ENCODE assay signal across 26 cellular contexts in genomic region chr6:157635388-157636244, GRCh38.
DNase-seq lines count a peak whose midpoint lies in the region; ATAC-seq and TF ChIP-seq lines count a peak whose summit lies in the region.
"Had no signal": no experiment of that assay in that cellular context is flagged by ENCODE, and none has a peak within 500 bp of the region (broad histone marks: within the 10 kb centered on the region; RNA-seq: fewer than 3 reads in every experiment).

No MANE protein-coding gene starts in this region.

- H4K20me1 ChIP-seq in smooth muscle cell (ENCODE audit: low read depth) (no peaks in the 10 kb centered on the region), PC-3 (ENCODE audit: low read length) (no peaks in the 10 kb centered on the region)
- H4K20me1 ChIP-seq: BLaER1 had no signal

- CTCF ChIA-PET in HEK293 (lab: Yijun Ruan, JAX) (no interaction called here), PC-3 (lab: Charles Lee) (no interaction called here)

- H2AFZ ChIP-seq in smooth muscle cell (ENCODE audit: low read depth) = no peak overlapping the region
- H2AFZ ChIP-seq in PC-3 (ENCODE audit: low read length) = no peak overlapping the region

- no TSS peak for BruUV-seq in PC-3 (replicated peaks; lab: Mats Ljungman, UMichigan)

- no peaks in the 10 kb centered on the region for H3K9me2 ChIP-seq in PC-3 (replicated peaks; ENCODE audit: low read length)

- H3K27ac ChIP-seq in HEK293 (ENCODE audit: extremely low read depth, low read depth, low read length) (no peak overlapping the region), smooth muscle cell (ENCODE audit: low read depth) (no peak overlapping the region), PC-3 (ENCODE audit: low read length) (no peak overlapping the region)
- H3K27ac ChIP-seq: BLaER1, body of pancreas, epithelial cell of prostate, foreskin keratinocyte, heart right ventricle, left lung, prostate gland had no signal

- H3K4me3 ChIP-seq in HEK293 (ENCODE audit: low read depth, low read length) (no peak overlapping the region), smooth muscle cell (no peak overlapping the region), PC-3 (ENCODE audit: low read length) (no peak overlapping the region)
- H3K4me3 ChIP-seq: BLaER1, body of pancreas, GM12878, HAP-1, heart right ventricle, left lung, prostate gland had no signal

- WGBS in smooth muscle cell (ENCODE audit: low lambda C conversion rate) = 79% methylated on average over 23 of the region's 23 CpGs

- intact Hi-C loops in PC-3 (cut with micrococcal nuclease) = no loop called here

- H3K79me2 ChIP-seq in smooth muscle cell (ENCODE audit: low read depth) = no peaks in the 10 kb centered on the region
- no peaks in the 10 kb centered on the region for H3K79me2 ChIP-seq in PC-3 (ENCODE audit: low read length)

- ATAC-seq in PC-3 = no peak
- ATAC-seq: activated CD8-positive, alpha-beta T cell treated with anti-CD3 and anti-CD28 coated beads for 36 hours; body of pancreas; foreskin keratinocyte; GM12878; heart right ventricle; left lung had no signal

- H3K9ac ChIP-seq in smooth muscle cell (ENCODE audit: low read depth) = no peak overlapping the region
- H3K9ac ChIP-seq in PC-3 (ENCODE audit: low read length) = no peak overlapping the region
- H3K9ac ChIP-seq: BLaER1 had no signal

- H3K27me3 ChIP-seq in smooth muscle cell (ENCODE audit: low read depth) = no peaks in the 10 kb centered on the region
- no peaks in the 10 kb centered on the region for H3K27me3 ChIP-seq in PC-3 (ENCODE audit: low read length)
- H3K27me3 ChIP-seq: BLaER1, body of pancreas, foreskin keratinocyte, heart right ventricle, left lung had no signal

- no peaks in the 10 kb centered on the region for H3K9me3 ChIP-seq in HEK293 (ENCODE audit: control insufficient read depth, insufficient read depth, low read depth, low read length)
- no peaks in the 10 kb centered on the region for H3K9me3 ChIP-seq in smooth muscle cell (replicated peaks; ENCODE audit: low read depth)
- H3K9me3 ChIP-seq in PC-3 (ENCODE audit: low read length) = no peaks in the 10 kb centered on the region
- H3K9me3 ChIP-seq: BLaER1, body of pancreas, Caco-2, HAP-1, heart right ventricle, left lung, prostate gland had no signal

- DNase-seq in amniotic epithelial cell (ENCODE audit: low read depth) (peak; percentile 60), kidney glomerular epithelial cell (lab: John Stamatoyannopoulos, UW) (peak; percentile 31), smooth muscle cell (lab: John Stamatoyannopoulos, UW; ENCODE audit: unreplicated experiment) (no peak), PC-3 (no peak), NCI-H2227 (lab: John Stamatoyannopoulos, UW; ENCODE audit: unreplicated experiment) (no peak), anterior cingulate cortex (lab: John Stamatoyannopoulos, UW) (no peak)
- DNase-seq: activated CD4-positive, CD25-positive, alpha-beta regulatory T cell; activated CD8-positive, alpha-beta T cell treated with anti-CD3 and anti-CD28 coated beads for 36 hours; activated naive CD8-positive, alpha-beta T cell treated with anti-CD3 and anti-CD28 coated beads, Interleukin-2, amount 10 ng/mL, durations not matched to agents 7 days and 5 days; body of pancreas; Caco-2; heart right ventricle; Kasumi-1; left lung; midbrain; NCI-H187 treated with DMSO at 0.1 percent for 48 hours; NCI-H748 treated with DMSO at 0.1 percent for 48 hours; Right ventricle myocardium superior; T1000 had no signal

- no peak for TF ChIP-seq CTCF in HEK293 (tag by site-specific recombination; IDR thresholded peaks at IDR 0.05)
- no peak for TF ChIP-seq CTCF in smooth muscle cell (IDR thresholded peaks at IDR 0.05; ENCODE audit: borderline replicate concordance, insufficient read depth, poor library complexity, severe bottlenecking)
- no peak for TF ChIP-seq CTCF in PC-3 (conservative IDR thresholded peaks at IDR 0.05; ENCODE audit: low read depth, low read length)

- no peaks in the 10 kb centered on the region for H3F3A ChIP-seq in smooth muscle cell (ENCODE audit: low read depth)
- H3F3A ChIP-seq in PC-3 (ENCODE audit: low read length, unreplicated experiment) = no peaks in the 10 kb centered on the region

- POLR2A ChIA-PET in HEK293 (lab: Yijun Ruan, JAX) = no interaction called here
- POLR2A ChIA-PET in PC-3 (lab: Charles Lee; ENCODE audit: unreplicated experiment) = no interaction called here

- H3K4me1 ChIP-seq in HEK293 (ENCODE audit: control insufficient read depth, insufficient read depth, low read length) (no peaks in the 10 kb centered on the region), smooth muscle cell (ENCODE audit: low read depth) (peaks cover 13% of the 10 kb centered on the region), PC-3 (ENCODE audit: insufficient read depth, low read length) (no peaks in the 10 kb centered on the region)
- H3K4me1 ChIP-seq: body of pancreas, Caco-2, foreskin keratinocyte, HAP-1, heart right ventricle, left lung, prostate gland had no signal

- H3K4me2 ChIP-seq in smooth muscle cell = peak overlapping the region; percentile 24
- H3K4me2 ChIP-seq in PC-3 (ENCODE audit: low read length) = no peak overlapping the region
- H3K4me2 ChIP-seq: BLaER1 had no signal

- H3K36me3 ChIP-seq in HEK293 (ENCODE audit: control insufficient read depth in 2 of 2, insufficient read depth in 1 of 2, low read length in 2 of 2) (peaks cover 0 to 3% of the 10 kb centered on the region in 2 experiments; a peak in 2 of 3 replicates), smooth muscle cell (ENCODE audit: low read depth) (no peaks in the 10 kb centered on the region), PC-3 (ENCODE audit: low read depth, low read length) (no peaks in the 10 kb centered on the region)
- H3K36me3 ChIP-seq: BLaER1, HAP-1, left lung, prostate gland had no signal

TF ChIP-seq in HEK293, 187 proteins besides CTCF, POLR2A, EP300 and RAD21:
- TF ChIP-seq ZNF629 (tag by site-specific recombination; IDR thresholded peaks at IDR 0.05) (no peak), ZNF76 (tag by site-specific recombination; IDR thresholded peaks at IDR 0.05; ENCODE audit: borderline replicate concordance, low read depth) (no peak), EGR2 (tag by site-specific recombination; IDR thresholded peaks at IDR 0.05; ENCODE audit: low read depth) (0 out of 2 replicates have a peak, but pooled peaks have one; percentile 7)

Comparison
In these comparisons a context has a peak if more than half of its experiments do, and no peak if none do; other contexts are left out.
1. DNase-seq: peak in amniotic epithelial cell (single experiment) and kidney glomerular epithelial cell (single experiment); none in smooth muscle cell (single experiment), PC-3 (single experiment), NCI-H2227 (single experiment) and anterior cingulate cortex (0 of 58).